In genomic region chr7:112080441-112080840, GRCh38 we compare ENCODE assay signal across 1 cellular context.
TF ChIP-seq lines count a peak whose summit lies in the region.

No MANE protein-coding gene starts in this region.

TF ChIP-seq in GM23338, 12 proteins besides CTCF, POLR2A, EP300 and RAD21 (continued from another document):
- TF ChIP-seq ZNF462 (CRISPR knock-in tag; IDR thresholded peaks at IDR 0.05) (no peak), EZH2 (IDR thresholded peaks at IDR 0.05; ENCODE audit: low read depth, unreplicated experiment) (no peak), EZH2phosphoT487 (IDR thresholded peaks at IDR 0.05; ENCODE audit: unreplicated experiment) (no peak)
